In genomic region chr19:49363265-49364082, GRCh38 we compare ENCODE assay signal across 9 cellular contexts. TPM values are rescaled to one million over a fixed set of nuclear protein-coding genes. Genes with fewer than 3 reads are reported as not detected.
DNase-seq lines count a peak whose midpoint lies in the region; ATAC-seq and TF ChIP-seq lines count a peak whose summit lies in the region.
"Had no signal": no experiment of that assay in that cellular context is flagged by ENCODE, and none has a peak within 500 bp of the region (broad histone marks: within the 10 kb centered on the region; RNA-seq: fewer than 3 reads in every experiment).

Gene DKKL1 (plus strand): TSS chr19:49363877. CDS start chr19:49363999, 122 bp downstream.

- H3K4me1 ChIP-seq in Caco-2 (peaks cover 8% of the 10 kb centered on the region; the same call in 1 of the 2 replicates), mucosa of descending colon (ENCODE audit: low read depth) (peaks cover 13% of the 10 kb centered on the region)

- peak; percentile 96 to 99 for DNase-seq in Caco-2
- peak; percentile 65 for DNase-seq in NCI-H748 treated with DMSO at 0.1 percent for 48 hours (lab: John Stamatoyannopoulos, UW)
- peak; percentile 34 for DNase-seq in activated CD8-positive, alpha-beta memory T cell treated with anti-CD3 and anti-CD28 coated beads, Interleukin-2, amount 50 U/mL, for 24 hours (ENCODE audit: extremely low read depth)
- peak; percentile 92 for DNase-seq in epithelial cell of prostate (ENCODE audit: low read depth, low spot score)
- DNase-seq in mucosa of descending colon, result peak; percentile 99 to 100 (median 99)
- DNase-seq in stimulated activated CD8-positive, alpha-beta memory T cell treated with anti-CD3 and anti-CD28 coated beads, Interleukin-15, amount 100 ng/mL, for 24 hours (ENCODE audit: low read depth), result peak; percentile 41
- DNase-seq in NCI-H1105 (lab: John Stamatoyannopoulos, UW), result no peak

- peak within 1 kb of the TSS; percentile 64 for H3K4me3 ChIP-seq in Caco-2 (ENCODE audit: low read depth, low read length)
- no peak within 1 kb of the TSS for H3K4me3 ChIP-seq in mucosa of descending colon

- no peaks in the 10 kb centered on the region for H3K9me3 Mint-ChIP-seq in Caco-2 (ENCODE audit: unreplicated experiment)

- H3K27ac ChIP-seq in epithelial cell of prostate, result no peak within 1 kb of the TSS

- no peak within 1 kb of the TSS for H3K4me3 Mint-ChIP-seq in Caco-2 (ENCODE audit: unreplicated experiment)

- TF ChIP-seq CTCF in Caco-2 (IDR thresholded peaks at IDR 0.05; ENCODE audit: insufficient read depth in 1 of 2, low read depth in 1 of 2, low read length in 1 of 2, severe bottlenecking in 1 of 2, unreplicated experiment in 1 of 2) (peak in 1 of 2 experiments; percentile 11), mucosa of descending colon (IDR thresholded peaks at IDR 0.05) (no peak)

- peaks cover 11% of the 10 kb centered on the region for H3K4me1 Mint-ChIP-seq in Caco-2 (ENCODE audit: low read depth, unreplicated experiment)

- H3K27me3 ChIP-seq in Caco-2 (replicated peaks; ENCODE audit: control insufficient read depth, insufficient read depth, low read length), result no peaks in the 10 kb centered on the region; the same call in 1 of the 2 replicates

- peak; percentile 61 for ATAC-seq in HG02642 (IDR thresholded peaks at IDR 0.05; ENCODE audit: poor library complexity, unreplicated experiment)
- peak; percentile 94 for ATAC-seq in mucosa of descending colon

- intact Hi-C loops in Caco-2 (cut with micrococcal nuclease; ENCODE audit: unreplicated experiment), result loop anchor here (1.0 kb wide), 2 partner anchors 24 to 80 kb away; no protein-coding TSS in a partner anchor
- intact Hi-C loops in mucosa of descending colon (cut with DNase I, micrococcal nuclease), result no loop called here

- no peaks in the 10 kb centered on the region for H3K36me3 ChIP-seq in Caco-2 (ENCODE audit: control insufficient read depth, insufficient read depth, low read length)
- no peaks in the 10 kb centered on the region for H3K36me3 ChIP-seq in mucosa of descending colon (ENCODE audit: low read depth)

- no peak within 1 kb of the TSS for H3K27ac Mint-ChIP-seq in Caco-2 (ENCODE audit: unreplicated experiment)

- H3K36me3 Mint-ChIP-seq in Caco-2 (ENCODE audit: insufficient read depth, unreplicated experiment), result no peaks in the 10 kb centered on the region

- H3K9me3 ChIP-seq in Caco-2 (peaks cover 3% of the 10 kb centered on the region; the same call in 1 of the 2 replicates), mucosa of descending colon (peaks cover under 1% of the 10 kb centered on the region)

- POLR2A ChIA-PET in Caco-2 (lab: Charles Lee), result no interaction called here

- CTCF ChIA-PET in Caco-2 (lab: Charles Lee), result interaction anchor here (1.1 kb wide), 1 partner anchor 25 kb away, joined by 6 read pairs; the partner anchor contains the start of gene KASH5

- no peaks in the 10 kb centered on the region for H3K27me3 Mint-ChIP-seq in Caco-2 (ENCODE audit: insufficient read depth, unreplicated experiment)

- BruUV-seq in Caco-2 (replicated peaks; lab: Mats Ljungman, UMichigan), result no TSS peak

RNA-seq across cellular contexts. Expression of gene DKKL1, which starts in this region (rescaled TPM):
- total RNA-seq in Caco-2 (2022) (not detected in 2 replicates), mucosa of descending colon (under 1 TPM in 1 of 3 donors, not detected in 2; 0.44 TPM)
- total RNA-seq: T-helper 1 cell treated with Interleukin-12 subunit alpha and Interleukin-12 subunit beta and Interleukin-4 antibody, amounts not matched to agents 30 ng/mL and 1 ng/mL, for 36 hours had no signal

Comparison
In these comparisons a context has a peak if more than half of its experiments do, and no peak if none do; other contexts are left out.
1. Peak in DNase-seq and H3K4me3 ChIP-seq in Caco-2; RNA of the gene not detected or under 1 TPM.
2. Peak in DNase-seq and ATAC-seq in mucosa of descending colon; RNA of the gene not detected or under 1 TPM.